Comparison of ENCODE assay signal across 9 cellular contexts in genomic region chr19:58388175-58388526, GRCh38. TPM values are rescaled to one million over a fixed set of nuclear protein-coding genes. Genes with fewer than 3 reads are reported as not detected.
DNase-seq lines count a peak whose midpoint lies in the region; ATAC-seq, FAIRE-seq and TF ChIP-seq lines count a peak whose summit lies in the region.
"Had no signal": no experiment of that assay in that cellular context is flagged by ENCODE, and none has a peak within 500 bp of the region (broad histone marks: within the 10 kb centered on the region; RNA-seq: fewer than 3 reads in every experiment).

No MANE protein-coding gene starts in this region.

- SMC1A ChIA-PET in GM12878 (lab: Charles Lee; ENCODE audit: uncharacterized antibody, unreplicated experiment): interaction anchor here (1.8 kb wide), 1 partner anchor 26 kb away, joined by 5 read pairs; the partner anchor contains the start of gene ZNF497

- TF ChIP-seq RAD21 in GM12878 (IDR thresholded peaks at IDR 0.05; ENCODE audit: insufficient read depth, low read depth, low read length): no peak

- DNase-seq in left ventricle myocardium inferior (no peak), Right ventricle myocardium inferior (ENCODE audit: missing footprints) (no peak), GM12878 (ENCODE audit: low read depth, low spot score) (no peak), mesenchymal stem cell (no peak), NCI-H524 (lab: John Stamatoyannopoulos, UW) (no peak)
- no peak for DNase-seq in central memory CD4-positive, alpha-beta T cell
- no peak for DNase-seq in activated CD4-positive, CD25-positive, alpha-beta regulatory T cell (lab: John Stamatoyannopoulos, UW)

- no peaks in the 10 kb centered on the region for H3K9me3 ChIP-seq in left ventricle myocardium inferior (replicated peaks)
- H3K9me3 ChIP-seq in GM12878 (replicated peaks; ENCODE audit: control insufficient read depth, insufficient read depth, low read length): no peaks in the 10 kb centered on the region
- no peaks in the 10 kb centered on the region for H3K9me3 ChIP-seq in mesenchymal stem cell (ENCODE audit: control insufficient read depth, low read length)

- in situ Hi-C loops in GM12878 (cut with MboI): no loop called here

- H2BK5ac ChIP-seq in mesenchymal stem cell (ENCODE audit: low read depth, low read length, poor library complexity, severe bottlenecking): no peak overlapping the region

- H4K8ac ChIP-seq in mesenchymal stem cell (ENCODE audit: low read length): no peak overlapping the region

- H3K9ac ChIP-seq in GM12878 (ENCODE audit: control insufficient read depth, insufficient read depth, low read length): peak overlapping the region; percentile 96
- H3K9ac ChIP-seq in mesenchymal stem cell (ENCODE audit: low read length): peak overlapping the region; percentile 97

- TF ChIP-seq CTCF in left ventricle myocardium inferior (IDR thresholded peaks at IDR 0.05; ENCODE audit: borderline replicate concordance): no peak
- no peak for TF ChIP-seq CTCF in GM12878 (IDR thresholded peaks at IDR 0.05 in 2 of 3, conservative IDR thresholded peaks at IDR 0.05 in 1 of 3; ENCODE audit: control insufficient read depth in 2 of 3, extremely low read depth in 1 of 3, insufficient read depth in 1 of 3, low read depth in 3 of 3, low read length in 3 of 3)

- no peak overlapping the region for H2BK12ac ChIP-seq in mesenchymal stem cell (ENCODE audit: low read length in 2 of 2)

- CTCF ChIA-PET in GM12878 (lab: Yijun Ruan, JAX): no interaction called here

- H4K20me1 ChIP-seq in GM12878 (ENCODE audit: control insufficient read depth, insufficient read depth): peaks cover 6% of the 10 kb centered on the region

- 36% methylated on average over 3 of the region's 3 CpGs for WGBS in GM12878 (ENCODE audit: insufficient coverage, insufficient replicate concordance, low lambda C conversion rate, missing lambda C conversion rate)
- 90% methylated on average over 3 of the region's 3 CpGs for WGBS in mesenchymal stem cell

- no peak overlapping the region for H4K91ac ChIP-seq in mesenchymal stem cell (ENCODE audit: low read length)

- intact Hi-C loops in left ventricle myocardium inferior (cut with micrococcal nuclease) (no loop called here), Right ventricle myocardium inferior (cut with DNase I) (no loop called here), GM12878 (cut with micrococcal nuclease; ENCODE audit: unreplicated experiment) (no loop called here)

- H3K27ac ChIP-seq in left ventricle myocardium inferior (replicated peaks): no peak overlapping the region
- peak overlapping the region; percentile 97; the same call in 1 of the 2 replicates for H3K27ac ChIP-seq in GM12878 (ENCODE audit: control insufficient read depth, insufficient read depth)
- H3K27ac ChIP-seq in mesenchymal stem cell (ENCODE audit: low read length, poor library complexity, severe bottlenecking): no peak overlapping the region

- no peak for TF ChIP-seq POLR2A in GM12878 (IDR thresholded peaks at IDR 0.05; ENCODE audit: low read depth, low read length)

- H3K79me2 ChIP-seq in GM12878 (ENCODE audit: control insufficient read depth, insufficient read depth, low read length): peaks cover 44% of the 10 kb centered on the region

- no peak overlapping the region for H3K14ac ChIP-seq in mesenchymal stem cell (ENCODE audit: low read length in 2 of 2)

- TF ChIP-seq EP300 in GM12878 (IDR thresholded peaks at IDR 0.05; ENCODE audit: borderline replicate concordance in 1 of 2, control insufficient read depth in 1 of 2, low read depth in 2 of 2, low read length in 2 of 2): no peak

- no peak overlapping the region for H3K4ac ChIP-seq in mesenchymal stem cell (ENCODE audit: low read depth in 1 of 2, low read length in 2 of 2)

- H3K27me3 ChIP-seq in left ventricle myocardium inferior (ENCODE audit: low read depth): no peaks in the 10 kb centered on the region
- H3K27me3 ChIP-seq in GM12878 (replicated peaks in 1 of 2; ENCODE audit: control insufficient read depth in 2 of 2, insufficient read depth in 2 of 2, low read length in 1 of 2): no peaks in the 10 kb centered on the region
- no peaks in the 10 kb centered on the region for H3K27me3 ChIP-seq in mesenchymal stem cell (ENCODE audit: control insufficient read depth in 1 of 2, insufficient read depth in 1 of 2, low read length in 2 of 2)

- peak overlapping the region; percentile 88 for H3K4me2 ChIP-seq in GM12878 (ENCODE audit: control insufficient read depth, insufficient read depth)
- peak overlapping the region; percentile 71 for H3K4me2 ChIP-seq in mesenchymal stem cell (ENCODE audit: low read length, poor library complexity, severe bottlenecking)

- BruUV-seq in GM12878 (replicated peaks; lab: Mats Ljungman, UMichigan): no TSS peak

- H3K36me3 ChIP-seq in left ventricle myocardium inferior (peaks cover 50% of the 10 kb centered on the region), GM12878 (ENCODE audit: control insufficient read depth in 2 of 2, insufficient read depth in 2 of 2, low read length in 1 of 2) (peaks cover 5 to 18% of the 10 kb centered on the region in 2 experiments), mesenchymal stem cell (ENCODE audit: control insufficient read depth in 1 of 2, insufficient read depth in 2 of 2, low read depth in 1 of 2, low read length in 2 of 2) (peaks cover 26 to 42% of the 10 kb centered on the region in 2 experiments)

- no peak overlapping the region for H2BK15ac ChIP-seq in mesenchymal stem cell (ENCODE audit: low read depth, poor library complexity, severe bottlenecking)

- FAIRE-seq in GM12878 (lab: Jason Lieb, UNC): no peak
- FAIRE-seq: urothelium cell line had no signal

- H2BK120ac ChIP-seq in mesenchymal stem cell (ENCODE audit: low read depth, low read length): no peak overlapping the region

- H2AFZ ChIP-seq in GM12878 (ENCODE audit: control insufficient read depth, low read depth, low read length) (no peak overlapping the region), mesenchymal stem cell (ENCODE audit: low read depth, low read length) (no peak overlapping the region)

- H3K23ac ChIP-seq in mesenchymal stem cell (ENCODE audit: low read length in 2 of 2): peak overlapping the region in 1 of 2 experiments; percentile 23

- POLR2A ChIA-PET in GM12878 (lab: Charles Lee): interaction anchor here (0.6 kb wide), 2 partner anchors 19 to 60 kb away, joined by 3 read pairs; no protein-coding TSS in a partner anchor

- peaks cover 15% of the 10 kb centered on the region for H3K79me1 ChIP-seq in mesenchymal stem cell (replicated peaks; ENCODE audit: low read length, poor library complexity, severe bottlenecking)

- ATAC-seq in Right ventricle myocardium inferior (no peak), GM12878 (no peak), GM19035 (IDR thresholded peaks at IDR 0.05; ENCODE audit: unreplicated experiment) (no peak)

- RAD21 ChIA-PET in GM12878 (lab: Charles Lee; ENCODE audit: unreplicated experiment): no interaction called here

- H3K4me3 ChIP-seq in left ventricle myocardium inferior (peak overlapping the region; percentile 71), GM12878 (peak overlapping the region; percentile 97), mesenchymal stem cell (ENCODE audit: insufficient read depth in 1 of 2, low read depth in 1 of 2, low read length in 2 of 2) (peak overlapping the region; percentile 67 to 99)

- no peak overlapping the region for H3K18ac ChIP-seq in mesenchymal stem cell (ENCODE audit: low read depth in 1 of 2, low read length in 2 of 2)

- no peak overlapping the region for H2AK5ac ChIP-seq in mesenchymal stem cell (ENCODE audit: low read length, severe bottlenecking)

- H3K4me1 ChIP-seq in left ventricle myocardium inferior (peaks cover 55% of the 10 kb centered on the region), GM12878 (ENCODE audit: control insufficient read depth, insufficient read depth, low read length) (peaks cover 10% of the 10 kb centered on the region), mesenchymal stem cell (ENCODE audit: control insufficient read depth, insufficient read depth, low read depth, low read length) (peaks cover 25% of the 10 kb centered on the region)

RNA-seq across cellular contexts. Expression of gene RPS5, which starts 1.1 kb away (rescaled TPM):
- total RNA-seq in left ventricle myocardium inferior (496 TPM), Right ventricle myocardium inferior (551 TPM), GM12878 (2014; rRNA removed) (3,412 and 3,652 TPM in 2 replicates), GM12878 (2014; rRNA removed; fragmentation: Illumina TruSeq; extraction: Trizol) (1,272 and 1,313 TPM in 2 replicates), GM12878 (2021) (1,860 and 1,884 TPM in 2 replicates)
- 391 and 397 TPM in 2 replicates for total RNA-seq in GM12878 (2013; cell fraction: nucleolus; rRNA removed)
- polyA plus RNA-seq in GM12878 (2011; ENCODE audit: low read depth): 1,793 TPM
- polyA plus RNA-seq in GM12878 (2011; rRNA removed) (1,293 and 2,957 TPM in 2 replicates), GM12878 (2014; fragmentation: Illumina TruSeq; extraction: Trizol) (511 and 1,491 TPM in 2 replicates), GM12878 (2014; fragmentation: Nextera tagmentation; extraction: Ambion mirVana) (1,000 to 10,000 TPM; 1,983 to 2,378 TPM), GM12878 (2014; rRNA removed) (3,473 and 3,824 TPM in 2 replicates), GM12878 (2016; fragmentation: Nextera tagmentation; extraction: Ambion mirVana) (1,000 to 10,000 TPM; 1,284 to 1,376 TPM)
- 4,127 and 5,427 TPM in 2 replicates for polyA plus RNA-seq in GM12878 (2011; cell fraction: cytosol; rRNA removed)
- 1,885 and 2,356 TPM in 2 replicates for polyA plus RNA-seq in GM12878 (2011; cell fraction: nucleus; rRNA removed)
- 2,437 and 3,174 TPM in 2 replicates for polyA plus RNA-seq in GM12878 (2012)
- polyA minus RNA-seq in GM12878 (2011; rRNA and poly(A)+ RNA removed): 2,420 and 3,199 TPM in 2 replicates
- polyA minus RNA-seq in GM12878 (2011; cell fraction: cytosol; rRNA and poly(A)+ RNA removed): 443 and 480 TPM in 2 replicates
- polyA minus RNA-seq in GM12878 (2011; cell fraction: nucleus; rRNA and poly(A)+ RNA removed): 359 and 419 TPM in 2 replicates
- polyA plus RNA-seq in mesenchymal stem cell (2013, experiment 1 of 2): 995 TPM
- polyA plus RNA-seq in mesenchymal stem cell (2013, experiment 2 of 2): 1,024 TPM

RNA-seq across cellular contexts. Expression of gene RNF225, which starts 7.3 kb away (rescaled TPM):
- total RNA-seq in left ventricle myocardium inferior (not detected), Right ventricle myocardium inferior (not detected), GM12878 (2014; rRNA removed) (not detected in 2 replicates), GM12878 (2014; rRNA removed; fragmentation: Illumina TruSeq; extraction: Trizol) (not detected in 2 replicates), GM12878 (2021) (0.27 and 0.28 TPM in 2 replicates)
- 0.75 TPM in 1 of 2 replicates, not detected in the other for total RNA-seq in GM12878 (2013; cell fraction: nucleolus; rRNA removed)
- polyA plus RNA-seq in GM12878 (2011; ENCODE audit: low read depth): not detected
- polyA plus RNA-seq in GM12878 (2011; rRNA removed) (not detected in 2 replicates), GM12878 (2014; fragmentation: Illumina TruSeq; extraction: Trizol) (not detected in 2 replicates), GM12878 (2014; fragmentation: Nextera tagmentation; extraction: Ambion mirVana) (not detected), GM12878 (2014; rRNA removed) (0.22 and 0.27 TPM in 2 replicates), GM12878 (2016; fragmentation: Nextera tagmentation; extraction: Ambion mirVana) (not detected)
- polyA plus RNA-seq in GM12878 (2011; cell fraction: cytosol; rRNA removed): not detected in 2 replicates
- 0.38 and 0.39 TPM in 2 replicates for polyA plus RNA-seq in GM12878 (2011; cell fraction: nucleus; rRNA removed)
- polyA plus RNA-seq in GM12878 (2012): not detected in 2 replicates
- polyA minus RNA-seq in GM12878 (2011; rRNA and poly(A)+ RNA removed): 0.21 TPM in 1 of 2 replicates, not detected in the other
- polyA minus RNA-seq in GM12878 (2011; cell fraction: cytosol; rRNA and poly(A)+ RNA removed): not detected in 2 replicates
- 1.7 and 6.7 TPM in 2 replicates for polyA minus RNA-seq in GM12878 (2011; cell fraction: nucleus; rRNA and poly(A)+ RNA removed)
- polyA plus RNA-seq in mesenchymal stem cell (2013, experiment 1 of 2): not detected
- polyA plus RNA-seq in mesenchymal stem cell (2013, experiment 2 of 2): not detected

RNA-seq across cellular contexts. Expression of gene ZNF837, which starts 7.3 kb away (rescaled TPM):
- total RNA-seq in left ventricle myocardium inferior (0.19 TPM), Right ventricle myocardium inferior (0.22 TPM), GM12878 (2014; rRNA removed) (2.1 and 2.9 TPM in 2 replicates), GM12878 (2014; rRNA removed; fragmentation: Illumina TruSeq; extraction: Trizol) (0.18 and 0.23 TPM in 2 replicates), GM12878 (2021) (2.1 and 2.6 TPM in 2 replicates)
- 0.88 and 1.6 TPM in 2 replicates for total RNA-seq in GM12878 (2013; cell fraction: nucleolus; rRNA removed)
- 0.28 TPM for polyA plus RNA-seq in GM12878 (2011; ENCODE audit: low read depth)
- polyA plus RNA-seq in GM12878 (2011; rRNA removed) (0.06 and 0.11 TPM in 2 replicates), GM12878 (2014; fragmentation: Illumina TruSeq; extraction: Trizol) (0.07 and 0.11 TPM in 2 replicates), GM12878 (2014; fragmentation: Nextera tagmentation; extraction: Ambion mirVana) (not detected), GM12878 (2014; rRNA removed) (2.4 TPM in 2 replicates), GM12878 (2016; fragmentation: Nextera tagmentation; extraction: Ambion mirVana) (1 to 10 TPM; 1.6 to 2.4 TPM)
- polyA plus RNA-seq in GM12878 (2011; cell fraction: cytosol; rRNA removed): 0.36 and 0.65 TPM in 2 replicates
- polyA plus RNA-seq in GM12878 (2011; cell fraction: nucleus; rRNA removed): 0.86 and 0.90 TPM in 2 replicates
- polyA plus RNA-seq in GM12878 (2012): 1.1 and 1.3 TPM in 2 replicates
- 0.10 TPM in 1 of 2 replicates, not detected in the other for polyA minus RNA-seq in GM12878 (2011; rRNA and poly(A)+ RNA removed)
- polyA minus RNA-seq in GM12878 (2011; cell fraction: cytosol; rRNA and poly(A)+ RNA removed): not detected in 2 replicates
- polyA minus RNA-seq in GM12878 (2011; cell fraction: nucleus; rRNA and poly(A)+ RNA removed): 0.24 and 0.29 TPM in 2 replicates
- 1.1 TPM for polyA plus RNA-seq in mesenchymal stem cell (2013, experiment 1 of 2)
- polyA plus RNA-seq in mesenchymal stem cell (2013, experiment 2 of 2): 1.5 TPM

RNA-seq across cellular contexts. Expression of gene ZNF584, which starts 20.3 kb away (rescaled TPM):
- total RNA-seq in left ventricle myocardium inferior (16.8 TPM), Right ventricle myocardium inferior (15.8 TPM), GM12878 (2014; rRNA removed) (9.5 and 10.7 TPM in 2 replicates), GM12878 (2014; rRNA removed; fragmentation: Illumina TruSeq; extraction: Trizol) (4.8 and 5.1 TPM in 2 replicates), GM12878 (2021) (9.7 and 10.3 TPM in 2 replicates)
- 26.4 and 31.6 TPM in 2 replicates for total RNA-seq in GM12878 (2013; cell fraction: nucleolus; rRNA removed)
- 3.2 TPM for polyA plus RNA-seq in GM12878 (2011; ENCODE audit: low read depth)
- polyA plus RNA-seq in GM12878 (2011; rRNA removed) (7.6 and 8.4 TPM in 2 replicates), GM12878 (2014; fragmentation: Illumina TruSeq; extraction: Trizol) (5.9 and 6.2 TPM in 2 replicates), GM12878 (2014; fragmentation: Nextera tagmentation; extraction: Ambion mirVana) (1 to 10 TPM; 2.0 to 2.6 TPM), GM12878 (2014; rRNA removed) (6.3 and 7.3 TPM in 2 replicates), GM12878 (2016; fragmentation: Nextera tagmentation; extraction: Ambion mirVana) (1 to 10 TPM; 5.9 to 6.9 TPM)
- polyA plus RNA-seq in GM12878 (2011; cell fraction: cytosol; rRNA removed): 8.7 and 9.6 TPM in 2 replicates
- polyA plus RNA-seq in GM12878 (2011; cell fraction: nucleus; rRNA removed): 7.9 and 8.7 TPM in 2 replicates
- polyA plus RNA-seq in GM12878 (2012): 3.8 and 5.6 TPM in 2 replicates
- 11.6 and 13.5 TPM in 2 replicates for polyA minus RNA-seq in GM12878 (2011; rRNA and poly(A)+ RNA removed)
- polyA minus RNA-seq in GM12878 (2011; cell fraction: cytosol; rRNA and poly(A)+ RNA removed): 3.7 and 4.4 TPM in 2 replicates
- polyA minus RNA-seq in GM12878 (2011; cell fraction: nucleus; rRNA and poly(A)+ RNA removed): 5.0 and 12.0 TPM in 2 replicates
- polyA plus RNA-seq in mesenchymal stem cell (2013, experiment 1 of 2): 7.7 TPM
- 8.3 TPM for polyA plus RNA-seq in mesenchymal stem cell (2013, experiment 2 of 2)

RNA-seq across cellular contexts. Expression of gene ZNF497, which starts 25.6 kb away (rescaled TPM):
- 0.41 TPM for total RNA-seq in left ventricle myocardium inferior
- 0.19 TPM for total RNA-seq in Right ventricle myocardium inferior
- total RNA-seq in GM12878 (2013; cell fraction: nucleolus; rRNA removed): 3.5 and 4.0 TPM in 2 replicates
- total RNA-seq in GM12878 (2014; rRNA removed): 0.44 and 0.73 TPM in 2 replicates
- 0.09 and 0.18 TPM in 2 replicates for total RNA-seq in GM12878 (2014; rRNA removed; fragmentation: Illumina TruSeq; extraction: Trizol)
- total RNA-seq in GM12878 (2021): 0.66 and 0.82 TPM in 2 replicates
- 0.38 TPM for polyA plus RNA-seq in GM12878 (2011; ENCODE audit: low read depth)
- 0.27 and 0.29 TPM in 2 replicates for polyA plus RNA-seq in GM12878 (2011; rRNA removed)
- polyA plus RNA-seq in GM12878 (2011; cell fraction: cytosol; rRNA removed): 0.40 and 0.64 TPM in 2 replicates
- 1.9 and 2.4 TPM in 2 replicates for polyA plus RNA-seq in GM12878 (2011; cell fraction: nucleus; rRNA removed)
- 1.1 and 1.7 TPM in 2 replicates for polyA plus RNA-seq in GM12878 (2012)
- 0.05 and 0.16 TPM in 2 replicates for polyA plus RNA-seq in GM12878 (2014; fragmentation: Illumina TruSeq; extraction: Trizol)
- polyA plus RNA-seq in GM12878 (2014; fragmentation: Nextera tagmentation; extraction: Ambion mirVana): under 1 TPM; 0.16 TPM
- polyA plus RNA-seq in GM12878 (2014; rRNA removed): 0.37 and 0.51 TPM in 2 replicates
- under 1 TPM; 0.28 to 0.68 TPM for polyA plus RNA-seq in GM12878 (2016; fragmentation: Nextera tagmentation; extraction: Ambion mirVana)
- 0.51 and 1.5 TPM in 2 replicates for polyA minus RNA-seq in GM12878 (2011; rRNA and poly(A)+ RNA removed)
- 0.27 and 0.83 TPM in 2 replicates for polyA minus RNA-seq in GM12878 (2011; cell fraction: cytosol; rRNA and poly(A)+ RNA removed)
- 0.73 and 1.6 TPM in 2 replicates for polyA minus RNA-seq in GM12878 (2011; cell fraction: nucleus; rRNA and poly(A)+ RNA removed)
- 0.17 TPM for polyA plus RNA-seq in mesenchymal stem cell (2013, experiment 1 of 2)
- polyA plus RNA-seq in mesenchymal stem cell (2013, experiment 2 of 2): 0.18 TPM
